ENCODE assay signal across 26 cellular contexts in the genomic region with DNA sequence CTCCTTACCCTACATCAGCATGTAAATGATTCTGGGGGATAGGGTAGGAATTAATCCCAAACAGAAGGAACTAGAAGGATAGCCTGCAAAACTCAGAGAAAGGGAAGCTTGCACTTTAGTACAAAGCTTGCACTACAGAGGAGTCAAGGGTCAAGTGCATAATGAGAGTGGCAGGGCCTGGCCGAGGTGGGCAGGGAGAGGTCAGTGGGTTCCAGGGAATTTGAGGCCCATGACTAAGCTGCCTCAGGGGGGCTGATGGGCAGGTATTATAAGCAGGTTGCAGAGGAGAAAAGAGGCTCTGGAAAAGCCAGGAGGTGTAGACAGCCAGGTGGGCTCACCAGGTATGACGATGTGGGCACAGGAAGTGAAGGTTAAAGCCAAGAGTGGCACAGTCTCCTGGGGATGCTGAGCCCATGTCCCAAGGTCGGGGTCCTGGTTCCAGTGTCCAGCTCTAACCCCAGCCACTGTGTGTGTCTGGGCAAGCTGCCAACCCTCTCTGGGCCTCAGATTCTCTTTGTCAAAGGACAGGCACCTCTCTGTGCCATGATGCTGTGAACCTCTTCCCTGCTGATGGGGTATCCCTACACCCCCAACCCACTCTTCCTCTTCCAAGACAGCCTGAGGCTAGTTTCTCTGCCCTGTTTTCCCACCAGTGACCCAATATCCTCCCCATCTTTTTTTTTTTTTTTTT. TPM values are rescaled to one million over a fixed set of nuclear protein-coding genes. Genes with fewer than 3 reads are reported as not detected.
"Had no signal": no experiment of that assay in that cellular context is flagged by ENCODE, and none has a peak within 500 bp of the region (broad histone marks: within the 10 kb centered on the region; RNA-seq: fewer than 3 reads in every experiment).

No MANE protein-coding gene starts in this region.

- H3K27ac Mint-ChIP-seq: activated CD8-positive, alpha-beta T cell treated with anti-CD3 and anti-CD28 coated beads, Interleukin-2, amount 10 ng/mL, durations not matched to agents 7 days and 5 days; activated naive CD4-positive, alpha-beta T cell treated with anti-CD3 and anti-CD28 coated beads, Interleukin-2, amount 50 U/mL, for 24 hours; naive thymus-derived CD4-positive, alpha-beta T cell; neural progenitor cell; stimulated activated naive B cell treated with anti-CD40 and anti-IgM and Interleukin-4, amounts not matched to agents 10 μg/mL and 1 μg/mL and 100 μg/mL, for 72 hours; T-cell had no signal

- ATAC-seq: activated CD8-positive, alpha-beta T cell treated with anti-CD3 and anti-CD28 coated beads, Interleukin-2, amount 10 ng/mL, durations not matched to agents 7 days and 5 days; left lobe of liver; naive thymus-derived CD4-positive, alpha-beta T cell; pancreas; stimulated activated naive B cell treated with anti-CD40 and anti-IgM and Interleukin-4, amounts not matched to agents 10 μg/mL and 1 μg/mL and 100 μg/mL, for 72 hours; T-cell had no signal

- H3K36me3 Mint-ChIP-seq: activated naive CD4-positive, alpha-beta T cell treated with anti-CD3 and anti-CD28 coated beads, Interleukin-2, amount 50 U/mL, for 24 hours; T-cell had no signal

- H3K4me3 Mint-ChIP-seq: activated CD8-positive, alpha-beta T cell treated with anti-CD3 and anti-CD28 coated beads, Interleukin-2, amount 10 ng/mL, durations not matched to agents 7 days and 5 days; activated naive CD4-positive, alpha-beta T cell treated with anti-CD3 and anti-CD28 coated beads, Interleukin-2, amount 50 U/mL, for 24 hours; immature natural killer cell; naive thymus-derived CD4-positive, alpha-beta T cell; neural progenitor cell; stimulated activated naive B cell treated with anti-CD40 and anti-IgM and Interleukin-4, amounts not matched to agents 10 μg/mL and 1 μg/mL and 100 μg/mL, for 72 hours; T-cell had no signal

- H3K4me3 ChIP-seq: adrenal gland, hepatocyte, lung, neural progenitor cell, pancreas, sigmoid colon, upper lobe of left lung had no signal

- DNase-seq: activated CD4-positive, alpha-beta T cell treated with anti-CD3 and anti-CD28 coated beads for 1 hour; activated CD4-positive, alpha-beta T cell treated with anti-CD3 and anti-CD28 coated beads, Interleukin-2, amount 50 U/mL, for 1 hour; activated CD8-positive, alpha-beta T cell treated with anti-CD3 and anti-CD28 coated beads, Interleukin-2, amount 10 ng/mL, durations not matched to agents 7 days and 5 days; activated gamma-delta T cell treated with Interleukin-2 at 50 U/mL for 16 hours; adrenal gland; dermis blood vessel endothelial cell; effector CD8-positive, alpha-beta T cell; erythroblast; foreskin melanocyte; glutamatergic neuron; immature natural killer cell; naive thymus-derived CD4-positive, alpha-beta T cell; pancreas; sigmoid colon; stimulated activated CD4-positive, alpha-beta T cell treated with anti-CD3 and anti-CD28 coated beads, Interleukin-2, amount 100 ng/mL, for 48 hours; stimulated activated CD8-positive, alpha-beta memory T cell treated with anti-CD3 and anti-CD28 coated beads, Interleukin-4, amount 100 ng/mL, for 48 hours; stimulated activated naive B cell treated with anti-CD40 and anti-IgM and Interleukin-4, amounts not matched to agents 10 μg/mL and 1 μg/mL and 100 μg/mL, for 72 hours; T-cell; T-helper 9 cell; upper lobe of left lung had no signal

- H3K4me1 ChIP-seq: adrenal gland, neural progenitor cell, pancreas had no signal

- H3K27me3 ChIP-seq: hepatocyte, neural progenitor cell, pancreas, sigmoid colon, upper lobe of left lung had no signal

- H3K27ac ChIP-seq: adrenal gland, hepatocyte, neural progenitor cell, pancreas, upper lobe of left lung had no signal

- H3K9me3 ChIP-seq: adrenal gland, pancreas had no signal

- H3K4me1 Mint-ChIP-seq: activated naive CD4-positive, alpha-beta T cell treated with anti-CD3 and anti-CD28 coated beads, Interleukin-2, amount 50 U/mL, for 24 hours; naive thymus-derived CD4-positive, alpha-beta T cell; neural progenitor cell; stimulated activated naive B cell treated with anti-CD40 and anti-IgM and Interleukin-4, amounts not matched to agents 10 μg/mL and 1 μg/mL and 100 μg/mL, for 72 hours; T-cell had no signal

- H3K36me3 ChIP-seq: adrenal gland, neural progenitor cell, pancreas, sigmoid colon, upper lobe of left lung had no signal

RNA-seq across cellular contexts. Expression of a gene that starts 32.0 kb away (rescaled TPM):
- total RNA-seq: activated CD8-positive, alpha-beta T cell treated with anti-CD3 and anti-CD28 coated beads, Interleukin-2, amount 10 ng/mL, durations not matched to agents 7 days and 5 days; kidney epithelial cell had no signal
- polyA plus RNA-seq: immature natural killer cell; naive thymus-derived CD4-positive, alpha-beta T cell had no signal
